ENCODE assay signal across 33 cellular contexts in genomic region chr3:107465064-107465631, GRCh38. TPM values are rescaled to one million over a fixed set of nuclear protein-coding genes. Genes with fewer than 3 reads are reported as not detected.
DNase-seq lines count a peak whose midpoint lies in the region; ATAC-seq and TF ChIP-seq lines count a peak whose summit lies in the region.
"Had no signal": no experiment of that assay in that cellular context is flagged by ENCODE, and none has a peak within 500 bp of the region (broad histone marks: within the 10 kb centered on the region; RNA-seq: fewer than 3 reads in every experiment).

No MANE protein-coding gene starts in this region.

- H3K4me3 ChIP-seq in suprapubic skin = no peak overlapping the region
- H3K4me3 ChIP-seq: A549, esophagus squamous epithelium, heart left ventricle, left lung, ovary, SJSA1 had no signal

- H3K27me3 ChIP-seq in suprapubic skin = no peaks in the 10 kb centered on the region
- H3K27me3 ChIP-seq: esophagus squamous epithelium, foreskin keratinocyte, heart left ventricle, left lung, ovary, SJSA1 had no signal

- no peaks in the 10 kb centered on the region for H3K36me3 Mint-ChIP-seq in activated naive CD8-positive, alpha-beta T cell treated with anti-CD3 and anti-CD28 coated beads, Interleukin-2, amount 50 U/mL, for 24 hours (ENCODE audit: low read depth)
- no peaks in the 10 kb centered on the region for H3K36me3 Mint-ChIP-seq in activated naive CD8-positive, alpha-beta T cell treated with anti-CD3 and anti-CD28 coated beads for 36 hours
- H3K36me3 Mint-ChIP-seq in effector memory CD8-positive, alpha-beta T cell (ENCODE audit: insufficient read depth) = no peaks in the 10 kb centered on the region
- H3K36me3 Mint-ChIP-seq: CD4-positive, CD25-positive, alpha-beta regulatory T cell; memory B cell had no signal

- H3K4me1 ChIP-seq in suprapubic skin = no peaks in the 10 kb centered on the region
- H3K4me1 ChIP-seq: A549, esophagus squamous epithelium, foreskin keratinocyte, heart left ventricle, left lung, SJSA1 had no signal

- no peaks in the 10 kb centered on the region for H3K9me3 Mint-ChIP-seq in activated naive CD8-positive, alpha-beta T cell treated with anti-CD3 and anti-CD28 coated beads, Interleukin-2, amount 50 U/mL, for 24 hours
- H3K9me3 Mint-ChIP-seq in activated naive CD8-positive, alpha-beta T cell treated with anti-CD3 and anti-CD28 coated beads for 36 hours = no peaks in the 10 kb centered on the region
- no peaks in the 10 kb centered on the region for H3K9me3 Mint-ChIP-seq in effector memory CD8-positive, alpha-beta T cell
- H3K9me3 Mint-ChIP-seq: activated CD4-positive, alpha-beta T cell treated with anti-CD3 and anti-CD28 coated beads, Interleukin-2, amount 10 ng/mL, durations not matched to agents 7 days and 5 days; activated naive CD4-positive, alpha-beta T cell treated with anti-CD3 and anti-CD28 coated beads for 36 hours; memory B cell had no signal

- no peak overlapping the region for H3K4me3 Mint-ChIP-seq in activated naive CD8-positive, alpha-beta T cell treated with anti-CD3 and anti-CD28 coated beads, Interleukin-2, amount 50 U/mL, for 24 hours
- no peak overlapping the region for H3K4me3 Mint-ChIP-seq in activated naive CD8-positive, alpha-beta T cell treated with anti-CD3 and anti-CD28 coated beads for 36 hours
- no peak overlapping the region for H3K4me3 Mint-ChIP-seq in effector memory CD8-positive, alpha-beta T cell
- H3K4me3 Mint-ChIP-seq: activated CD4-positive, alpha-beta T cell treated with anti-CD3 and anti-CD28 coated beads, Interleukin-2, amount 10 ng/mL, durations not matched to agents 7 days and 5 days; activated naive CD4-positive, alpha-beta T cell treated with anti-CD3 and anti-CD28 coated beads for 36 hours; CD4-positive, CD25-positive, alpha-beta regulatory T cell; memory B cell had no signal

- no peak for TF ChIP-seq POLR2A in suprapubic skin (IDR thresholded peaks at IDR 0.05)

- no peaks in the 10 kb centered on the region for H3K36me3 ChIP-seq in suprapubic skin
- H3K36me3 ChIP-seq: esophagus squamous epithelium, heart left ventricle, left lung, ovary, SJSA1 had no signal

- ATAC-seq in activated naive CD8-positive, alpha-beta T cell treated with anti-CD3 and anti-CD28 coated beads, Interleukin-2, amount 50 U/mL, for 24 hours = peak; percentile 61
- peak; percentile 66 for ATAC-seq in HG02798 (IDR thresholded peaks at IDR 0.05; ENCODE audit: poor library complexity, unreplicated experiment)
- ATAC-seq in HG03442 (IDR thresholded peaks at IDR 0.05; ENCODE audit: unreplicated experiment) = peak; percentile 65
- no peak for ATAC-seq in effector memory CD8-positive, alpha-beta T cell (replicated peaks)
- ATAC-seq: A549, foreskin keratinocyte, heart left ventricle, left lung had no signal

- H3K9me3 ChIP-seq in suprapubic skin = no peaks in the 10 kb centered on the region
- H3K9me3 ChIP-seq: A549, esophagus squamous epithelium, heart left ventricle, left lung, ovary, SJSA1 had no signal

- no peaks in the 10 kb centered on the region for H3K4me1 Mint-ChIP-seq in activated naive CD8-positive, alpha-beta T cell treated with anti-CD3 and anti-CD28 coated beads, Interleukin-2, amount 50 U/mL, for 24 hours
- no peaks in the 10 kb centered on the region for H3K4me1 Mint-ChIP-seq in activated naive CD8-positive, alpha-beta T cell treated with anti-CD3 and anti-CD28 coated beads for 36 hours
- no peaks in the 10 kb centered on the region for H3K4me1 Mint-ChIP-seq in effector memory CD8-positive, alpha-beta T cell (ENCODE audit: low read depth in 2 of 2)
- H3K4me1 Mint-ChIP-seq: activated CD4-positive, alpha-beta T cell treated with anti-CD3 and anti-CD28 coated beads, Interleukin-2, amount 10 ng/mL, durations not matched to agents 7 days and 5 days; CD4-positive, CD25-positive, alpha-beta regulatory T cell had no signal

- no peaks in the 10 kb centered on the region for H3K27me3 Mint-ChIP-seq in activated naive CD8-positive, alpha-beta T cell treated with anti-CD3 and anti-CD28 coated beads, Interleukin-2, amount 50 U/mL, for 24 hours
- peaks cover 7% of the 10 kb centered on the region for H3K27me3 Mint-ChIP-seq in activated naive CD8-positive, alpha-beta T cell treated with anti-CD3 and anti-CD28 coated beads for 36 hours
- H3K27me3 Mint-ChIP-seq in effector memory CD8-positive, alpha-beta T cell = peaks cover 20 to 39% of the 10 kb centered on the region in 2 donors
- H3K27me3 Mint-ChIP-seq: activated CD4-positive, alpha-beta T cell treated with anti-CD3 and anti-CD28 coated beads, Interleukin-2, amount 10 ng/mL, durations not matched to agents 7 days and 5 days had no signal

- WGBS in suprapubic skin = 89% methylated on average over 3 of the region's 3 CpGs

- no peak overlapping the region for H3K27ac ChIP-seq in suprapubic skin
- H3K27ac ChIP-seq: A549, esophagus squamous epithelium, foreskin keratinocyte, heart left ventricle, HL-60, left lung, ovary, SJSA1, VCaP had no signal

- no peak overlapping the region for H3K27ac Mint-ChIP-seq in activated naive CD8-positive, alpha-beta T cell treated with anti-CD3 and anti-CD28 coated beads, Interleukin-2, amount 50 U/mL, for 24 hours
- H3K27ac Mint-ChIP-seq in activated naive CD8-positive, alpha-beta T cell treated with anti-CD3 and anti-CD28 coated beads for 36 hours = no peak overlapping the region
- no peak overlapping the region for H3K27ac Mint-ChIP-seq in effector memory CD8-positive, alpha-beta T cell
- H3K27ac Mint-ChIP-seq: activated CD4-positive, alpha-beta T cell treated with anti-CD3 and anti-CD28 coated beads, Interleukin-2, amount 10 ng/mL, durations not matched to agents 7 days and 5 days; activated naive CD4-positive, alpha-beta T cell treated with anti-CD3 and anti-CD28 coated beads for 36 hours; CD4-positive, CD25-positive, alpha-beta regulatory T cell; memory B cell had no signal

- no peak for TF ChIP-seq CTCF in suprapubic skin (IDR thresholded peaks at IDR 0.05)

- no peak for DNase-seq in activated naive CD8-positive, alpha-beta T cell treated with anti-CD3 and anti-CD28 coated beads, Interleukin-2, amount 50 U/mL, for 24 hours
- DNase-seq in activated naive CD8-positive, alpha-beta T cell treated with anti-CD3 and anti-CD28 coated beads for 36 hours = no peak
- DNase-seq in suprapubic skin (ENCODE audit: low spot score in 2 of 2) (no peak), SHP77 (lab: John Stamatoyannopoulos, UW) (no peak)
- no peak for DNase-seq in activated CD8-positive, alpha-beta memory T cell treated with anti-CD3 and anti-CD28 coated beads for 24 hours
- DNase-seq in effector memory CD8-positive, alpha-beta T cell = no peak
- DNase-seq: activated CD4-positive, alpha-beta T cell treated with anti-CD3 and anti-CD28 coated beads, Interleukin-2, amount 10 ng/mL, durations not matched to agents 7 days and 5 days; activated naive CD4-positive, alpha-beta T cell treated with anti-CD3 and anti-CD28 coated beads for 36 hours; amniotic stem cell; Calu3; CD4-positive, CD25-positive, alpha-beta regulatory T cell; DMS79; esophagus squamous epithelium; foreskin keratinocyte; GOT3; heart left ventricle; islet precursor cell; KBM-7; left lung; NCI-H1092; NCI-H1694; NCI-H82; ovary; RPMI8226; stimulated activated CD4-positive, alpha-beta T cell treated with anti-CD3 and anti-CD28 coated beads, Interleukin-4, amount 100 ng/mL, for 4 hours; T1000 had no signal

- no peak for TF ChIP-seq EP300 in suprapubic skin (IDR thresholded peaks at IDR 0.05)

RNA-seq across cellular contexts. Expression of gene BBX, which starts 57.6 kb away (rescaled TPM):
- total RNA-seq in activated naive CD8-positive, alpha-beta T cell treated with anti-CD3 and anti-CD28 coated beads for 36 hours = 10 to 100 TPM; 41.8 to 42.4 TPM
- 10 to 100 TPM; 24.2 to 68.7 (median 38.0) TPM for total RNA-seq in suprapubic skin
